1 cellular context compared by ENCODE assay signal in genomic region chr1:229544587-229544986, GRCh38.
A peak's percentile ranks its signal among the peaks of the same experiment; 100 is the strongest.
TF ChIP-seq lines count a peak whose summit lies in the region.

No MANE protein-coding gene starts in this region.

TF ChIP-seq in HepG2, 621 proteins besides CTCF, POLR2A, EP300 and RAD21:
- TF ChIP-seq ZNF318 (CRISPR knock-in tag; IDR thresholded peaks at IDR 0.05) (no peak), NR2F2 (IDR thresholded peaks at IDR 0.05; ENCODE audit: borderline replicate concordance, low read depth) (no peak), KMT2B (CRISPR knock-in tag; IDR thresholded peaks at IDR 0.05) (no peak), ZNF264 (CRISPR knock-in tag; IDR thresholded peaks at IDR 0.05) (peak; percentile 97), FOXC1 (CRISPR knock-in tag; IDR thresholded peaks at IDR 0.05; ENCODE audit: borderline replicate concordance) (no peak)
- TF ChIP-seq, protein P1, sequence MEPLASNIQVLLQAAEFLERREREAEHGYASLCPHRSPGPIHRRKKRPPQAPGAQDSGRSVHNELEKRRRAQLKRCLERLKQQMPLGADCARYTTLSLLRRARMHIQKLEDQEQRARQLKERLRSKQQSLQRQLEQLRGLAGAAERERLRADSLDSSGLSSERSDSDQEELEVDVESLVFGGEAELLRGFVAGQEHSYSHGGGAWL (CRISPR knock-in tag; IDR thresholded peaks at IDR 0.05), result no peak
TF ChIP-seq in HepG2: peak in this region for 1.
